8 cellular contexts compared by ENCODE assay signal in the genomic region with DNA sequence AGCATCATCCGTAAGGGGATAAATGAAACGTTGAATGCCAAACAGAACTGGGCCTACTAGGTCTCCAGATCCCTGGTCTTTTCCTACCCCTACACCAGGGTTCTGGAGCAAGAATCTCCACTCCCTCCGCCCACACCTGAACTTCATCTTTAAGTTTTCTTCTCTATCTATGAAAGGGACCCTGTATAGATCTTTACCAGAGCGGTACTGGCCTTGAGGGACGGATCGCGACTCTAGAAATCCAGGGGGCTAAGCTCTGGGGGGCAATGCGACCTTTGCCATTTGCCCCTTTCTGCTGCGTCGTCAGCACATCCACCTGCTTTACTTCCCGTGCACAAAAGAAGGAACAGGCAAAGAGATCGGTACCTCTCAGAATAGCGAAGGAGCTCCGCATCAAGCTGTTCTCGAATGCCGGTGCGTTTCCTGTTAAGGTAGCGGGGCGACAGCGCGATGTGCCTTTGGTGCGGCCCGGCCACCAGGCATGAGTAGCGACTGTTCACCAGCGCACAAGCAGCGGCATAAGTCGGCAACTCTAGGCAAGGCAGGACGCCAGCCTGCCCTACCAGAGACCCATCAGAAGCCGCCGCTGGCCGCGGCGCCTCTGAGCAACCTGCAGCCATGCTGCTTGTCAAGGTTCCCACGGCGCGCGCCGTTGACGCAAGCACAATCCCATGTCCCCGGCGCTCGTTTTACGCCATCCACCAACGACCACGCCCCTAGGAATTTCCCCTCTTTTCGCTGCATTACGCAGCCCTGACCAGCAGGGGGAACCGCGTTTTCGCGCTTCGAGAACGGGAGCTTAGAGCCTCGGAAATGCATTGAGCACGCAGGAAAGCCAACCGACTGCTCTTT. TPM values are rescaled to one million over a fixed set of nuclear protein-coding genes. Genes with fewer than 3 reads are reported as not detected.
A peak's percentile ranks its signal among the peaks of the same experiment; 100 is the strongest.
DNase-seq lines count a peak whose midpoint lies in the region; ATAC-seq, FAIRE-seq and TF ChIP-seq lines count a peak whose summit lies in the region.

TSS of gene POLR1F (minus strand) at position 641 of the 852 bp plus-strand sequence. CDS start at position 620, 21 bp downstream.

- peak within 1 kb of the TSS; percentile 92 for H3K4me3 ChIP-seq in OCI-LY1 (ENCODE audit: low read depth, low read length, poor library complexity, severe bottlenecking)
- H3K4me3 ChIP-seq in endothelial cell of umbilical vein (replicated peaks in 1 of 3; ENCODE audit: insufficient read depth in 1 of 3, low read depth in 1 of 3, low read length in 3 of 3), result peak within 1 kb of the TSS; percentile 45 to 83 (median 77)

- H4K20me1 ChIP-seq in OCI-LY1 (ENCODE audit: insufficient read depth, low read length) (no peaks in the 10 kb centered on the region), endothelial cell of umbilical vein (replicated peaks; ENCODE audit: control insufficient read depth, extremely low read depth, insufficient read depth, low read length) (no peaks in the 10 kb centered on the region)

- H3K9me1 ChIP-seq in endothelial cell of umbilical vein (replicated peaks; ENCODE audit: control insufficient read depth, extremely low read depth, insufficient read depth, low read length), result no peaks in the 10 kb centered on the region

- H3K36me3 ChIP-seq in OCI-LY1 (ENCODE audit: insufficient read depth, low read length) (peaks cover 8% of the 10 kb centered on the region), endothelial cell of umbilical vein (ENCODE audit: control insufficient read depth in 2 of 2, extremely low read depth in 1 of 2, insufficient read depth in 2 of 2, low read length in 2 of 2) (peaks cover 0 to 2% of the 10 kb centered on the region in 2 experiments)

- CTCF ChIA-PET in endothelial cell of umbilical vein (lab: Charles Lee), result interaction anchor here (0.6 to 10.2 kb wide), 23 partner anchors 8 to 1077 kb away, joined by 3 to 354 read pairs (median 4); no protein-coding TSS in a partner anchor

- H3K9me3 ChIP-seq in OCI-LY1 (ENCODE audit: low read length) (no peaks in the 10 kb centered on the region), endothelial cell of umbilical vein (replicated peaks; ENCODE audit: control insufficient read depth, insufficient read depth, low read length) (no peaks in the 10 kb centered on the region)

- intact Hi-C loops in endothelial cell of umbilical vein (cut with micrococcal nuclease), result loop anchor here (1.0 to 5.0 kb wide), 4 partner anchors 798 to 1719 kb away; partner anchors contain the start of gene SP4

- dilution Hi-C loops in endothelial cell of umbilical vein (cut with MboI; ENCODE audit: extremely low pct_ligation_motif_present, low sequenced_read_pairs), result no loop called here

- H3K79me2 ChIP-seq in OCI-LY1 (ENCODE audit: insufficient read depth, low read length) (peaks cover 48% of the 10 kb centered on the region), endothelial cell of umbilical vein (ENCODE audit: control insufficient read depth, insufficient read depth, low read length) (peaks cover 46% of the 10 kb centered on the region)

- H3K4me1 ChIP-seq in OCI-LY1 (ENCODE audit: insufficient read depth, low read length, severe bottlenecking), result peaks cover 28% of the 10 kb centered on the region
- H3K4me1 ChIP-seq in endothelial cell of umbilical vein (ENCODE audit: control insufficient read depth, extremely low read depth, insufficient read depth, low read length), result peaks cover 19% of the 10 kb centered on the region

- ATAC-seq in GM21515 (IDR thresholded peaks at IDR 0.05; ENCODE audit: unreplicated experiment), result peak; percentile 99

- H3K9me2 ChIP-seq in OCI-LY1 (ENCODE audit: low read depth, low read length), result no peaks in the 10 kb centered on the region

- H3K9ac ChIP-seq in OCI-LY1 (ENCODE audit: low read length), result peak within 1 kb of the TSS; percentile 87
- H3K9ac ChIP-seq in endothelial cell of umbilical vein (replicated peaks; ENCODE audit: extremely low read depth, insufficient read depth, low read length), result peak within 1 kb of the TSS; percentile 78

- DNase-seq in DMS114 treated with DMSO at 0.1 percent for 48 hours (lab: John Stamatoyannopoulos, UW; ENCODE audit: unreplicated experiment), result peak; percentile 84
- DNase-seq in HuH-7 (ENCODE audit: low spot score), result peak; percentile 86
- DNase-seq in activated CD8-positive, alpha-beta memory T cell treated with anti-CD3 and anti-CD28 coated beads, Interleukin-2, amount 50 U/mL, for 4 hours, result peak; percentile 92
- peak; percentile 97 for DNase-seq in endothelial cell of umbilical vein (ENCODE audit: low read depth, low spot score)
- DNase-seq in midbrain (lab: John Stamatoyannopoulos, UW), result peak; percentile 97
- DNase-seq in stimulated activated CD8-positive, alpha-beta memory T cell treated with anti-CD3 and anti-CD28 coated beads, Interleukin-2, amount 100 ng/mL, for 1 hour (ENCODE audit: low read depth in 2 of 2), result peak; percentile 85 to 86

- peak; percentile 83 for FAIRE-seq in endothelial cell of umbilical vein (lab: Jason Lieb, UNC)

- no peaks in the 10 kb centered on the region for H3F3A ChIP-seq in OCI-LY1 (ENCODE audit: insufficient read depth, low read length)

- TF ChIP-seq CTCF in OCI-LY1 (IDR thresholded peaks at IDR 0.05; ENCODE audit: low read length) (peak; percentile 98), endothelial cell of umbilical vein (IDR thresholded peaks at IDR 0.05; ENCODE audit: extremely low read depth in 1 of 2, insufficient read depth in 1 of 2, low read depth in 1 of 2, low read length in 2 of 2) (peak; percentile 88 to 92)

- H3K4me2 ChIP-seq in OCI-LY1 (ENCODE audit: low read length) (peak within 1 kb of the TSS; percentile 69), endothelial cell of umbilical vein (ENCODE audit: insufficient read depth, low read length) (peak within 1 kb of the TSS; percentile 90)

- H3K27me3 ChIP-seq in OCI-LY1 (ENCODE audit: insufficient read depth, low read length) (no peaks in the 10 kb centered on the region), endothelial cell of umbilical vein (ENCODE audit: control insufficient read depth in 2 of 2, insufficient read depth in 2 of 2, low read length in 2 of 2) (peaks cover 0 to 12% of the 10 kb centered on the region in 2 experiments)

- TF ChIP-seq POLR2A in endothelial cell of umbilical vein (IDR thresholded peaks at IDR 0.05; ENCODE audit: low read depth, low read length), result peak; percentile 92

- POLR2A ChIA-PET in endothelial cell of umbilical vein (lab: Charles Lee), result interaction anchor here (0.6 kb wide), 1 partner anchor 608 kb away, joined by 3 read pairs; no protein-coding TSS in a partner anchor

- H3K27ac ChIP-seq in OCI-LY1 (ENCODE audit: low read depth, low read length, poor library complexity, severe bottlenecking) (peak within 1 kb of the TSS; percentile 16), endothelial cell of umbilical vein (ENCODE audit: insufficient read depth, low read depth, low read length) (peak within 1 kb of the TSS; percentile 44)

- H2AFZ ChIP-seq in OCI-LY1 (ENCODE audit: low read length) (peak within 1 kb of the TSS; percentile 95), endothelial cell of umbilical vein (ENCODE audit: low read depth, low read length) (peak within 1 kb of the TSS; percentile 79)

- BruUV-seq in endothelial cell of umbilical vein (replicated peaks; lab: Mats Ljungman, UMichigan), result TSS peak; percentile 59

TF ChIP-seq in endothelial cell of umbilical vein, 7 proteins besides CTCF, POLR2A, EP300 and RAD21:
- TF ChIP-seq FOS (IDR thresholded peaks at IDR 0.05; ENCODE audit: borderline replicate concordance, insufficient read depth, low read length), result no peak
- peak; percentile 95 for TF ChIP-seq POLR2AphosphoS5 (IDR thresholded peaks at IDR 0.05; ENCODE audit: insufficient read depth, low read depth, low read length)
- no peak for TF ChIP-seq GATA2 (IDR thresholded peaks at IDR 0.05; ENCODE audit: insufficient read depth, insufficient read length, low read depth, low read length)
- TF ChIP-seq EZH2 (IDR thresholded peaks at IDR 0.05; ENCODE audit: borderline replicate concordance, low read depth, low read length, severe bottlenecking), result no peak
- peak; percentile 57 for TF ChIP-seq MAX (IDR thresholded peaks at IDR 0.05; ENCODE audit: insufficient read depth, insufficient read length)
- TF ChIP-seq JUN (IDR thresholded peaks at IDR 0.05; ENCODE audit: borderline replicate concordance, insufficient read depth, insufficient read length, low read depth), result no peak
- TF ChIP-seq MYC (IDR thresholded peaks at IDR 0.05; ENCODE audit: low read depth, low read length), result no peak

RNA-seq across cellular contexts. Expression of gene POLR1F, which starts in this region (rescaled TPM):
- 21.0 and 27.0 TPM in 2 replicates for total RNA-seq in endothelial cell of umbilical vein
- 7.9 and 10.4 TPM in 2 replicates for polyA plus RNA-seq in endothelial cell of umbilical vein
- 10.1 and 10.8 TPM in 2 replicates for polyA plus RNA-seq in endothelial cell of umbilical vein (2011; cell fraction: cytosol; rRNA removed)
- polyA plus RNA-seq in endothelial cell of umbilical vein (2011; cell fraction: nucleus; rRNA removed), result 19.6 and 23.1 TPM in 2 replicates
- polyA plus RNA-seq in endothelial cell of umbilical vein (2012), result 16.4 and 22.7 TPM in 2 replicates
- 15.8 and 16.2 TPM in 2 replicates for polyA minus RNA-seq in endothelial cell of umbilical vein
- polyA minus RNA-seq in endothelial cell of umbilical vein (2011; cell fraction: cytosol; rRNA and poly(A)+ RNA removed), result 9.0 TPM
- 11.8 and 19.7 TPM in 2 replicates for polyA minus RNA-seq in endothelial cell of umbilical vein (2011; cell fraction: nucleus; rRNA and poly(A)+ RNA removed)

Comparison
In these comparisons a context has a peak if more than half of its experiments do, and no peak if none do; other contexts are left out.
1. Peak in every context shown above with its lines: DNase-seq, ATAC-seq, H3K4me3 ChIP-seq and H3K27ac ChIP-seq.